In genomic region chr1:247467008-247467572, GRCh38 we compare ENCODE assay signal across 1 cellular context.
TF ChIP-seq lines count a peak whose summit lies in the region.

No MANE protein-coding gene starts in this region.

TF ChIP-seq in K562, 482 proteins besides CTCF, POLR2A, EP300 and RAD21:
- TF ChIP-seq ZNF165 (CRISPR knock-in tag; IDR thresholded peaks at IDR 0.05; ENCODE audit: borderline replicate concordance) (no peak), ZNF551 (CRISPR knock-in tag; IDR thresholded peaks at IDR 0.05) (no peak), CHD2 (IDR thresholded peaks at IDR 0.05; ENCODE audit: low read depth, low read length) (no peak), PYGO2 (tag; IDR thresholded peaks at IDR 0.05) (no peak), TSC22D4 (tag; IDR thresholded peaks at IDR 0.05) (no peak), CAMTA2 (CRISPR knock-in tag; conservative IDR thresholded peaks at IDR 0.05) (no peak), PBX2 (CRISPR knock-in tag; IDR thresholded peaks at IDR 0.05; ENCODE audit: low read depth) (no peak), PBX2 (tag; conservative IDR thresholded peaks at IDR 0.05; ENCODE audit: low read depth) (peak; percentile 64), ZNF561 (CRISPR knock-in tag; conservative IDR thresholded peaks at IDR 0.05) (no peak), CBX8 (IDR thresholded peaks at IDR 0.05; ENCODE audit: borderline replicate concordance, extremely low read depth, low read depth, low read length, poor library complexity, severe bottlenecking) (no peak), MEIS2 (IDR thresholded peaks at IDR 0.05; ENCODE audit: partially characterized antibody) (peak; percentile 18), FOXA3 (CRISPR knock-in tag; conservative IDR thresholded peaks at IDR 0.05 in 1 of 2, IDR thresholded peaks at IDR 0.05 in 1 of 2) (no peak), SIX5 (IDR thresholded peaks at IDR 0.05; ENCODE audit: borderline replicate concordance in 1 of 2, insufficient read depth in 1 of 2, low read depth in 1 of 2, low read length in 2 of 2) (no peak), KLF13 (tag; IDR thresholded peaks at IDR 0.05; ENCODE audit: borderline replicate concordance, low read depth) (no peak), PML (IDR thresholded peaks at IDR 0.05; ENCODE audit: low read length) (no peak), TAL1 (IDR thresholded peaks at IDR 0.05) (no peak)
